In the genomic region with DNA sequence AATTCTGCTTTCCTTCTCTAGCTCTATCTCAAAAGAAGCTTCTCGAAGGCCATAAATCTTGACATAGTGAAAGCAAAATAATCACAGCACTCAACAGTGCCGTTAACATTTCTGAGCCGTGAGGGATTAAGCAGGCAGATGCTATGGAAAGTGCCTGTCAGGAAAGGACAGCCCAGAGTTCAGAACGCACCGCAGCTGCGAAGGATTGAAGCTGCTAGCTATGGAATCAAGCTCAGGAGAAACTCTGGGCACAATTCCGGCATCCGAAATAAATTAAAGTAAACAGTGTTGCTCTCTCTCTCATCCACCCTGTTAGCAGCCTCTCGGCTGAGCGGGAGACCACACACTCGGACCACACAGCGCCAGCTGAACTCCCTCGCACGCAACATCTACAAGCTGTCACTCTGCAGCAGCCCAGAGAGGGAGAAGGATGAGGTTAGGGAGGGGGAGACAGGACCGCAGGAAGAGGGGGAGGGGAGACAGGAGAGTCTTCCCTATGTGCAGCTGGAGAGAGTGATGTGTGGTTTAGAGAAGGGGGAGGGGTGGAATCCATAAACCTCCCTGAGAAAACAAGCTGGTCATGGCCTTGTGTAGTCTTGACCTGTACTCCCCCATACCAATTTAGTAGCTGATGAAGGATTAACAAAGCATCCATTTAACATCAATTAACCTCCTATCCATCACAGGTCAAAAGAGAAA, we compare ENCODE assay signal across 1 cellular context.
TF ChIP-seq lines count a peak whose summit lies in the region.

No MANE protein-coding gene starts in this region.

TF ChIP-seq in WTC11, 78 proteins besides CTCF, POLR2A, EP300 and RAD21 (continued from another document):
- TF ChIP-seq ZNF423 (CRISPR knock-in tag; IDR thresholded peaks at IDR 0.05): no peak
- no peak for TF ChIP-seq ZNF121 (CRISPR knock-in tag; IDR thresholded peaks at IDR 0.05)
- TF ChIP-seq FOXK1 (CRISPR knock-in tag; IDR thresholded peaks at IDR 0.05): peak; percentile 72
- TF ChIP-seq CBFB (CRISPR knock-in tag; IDR thresholded peaks at IDR 0.05; ENCODE audit: low read depth): no peak
- no peak for TF ChIP-seq ATF1 (CRISPR knock-in tag; IDR thresholded peaks at IDR 0.05)
- no peak for TF ChIP-seq ZNF396 (CRISPR knock-in tag; IDR thresholded peaks at IDR 0.05; ENCODE audit: borderline replicate concordance)
- no peak for TF ChIP-seq FOXJ3 (CRISPR knock-in tag; IDR thresholded peaks at IDR 0.05; ENCODE audit: borderline replicate concordance)
- 0 out of 2 replicates have a peak, but pooled peaks have one; percentile 14 for TF ChIP-seq SMAD3 (CRISPR knock-in tag; IDR thresholded peaks at IDR 0.05; ENCODE audit: borderline replicate concordance)
- TF ChIP-seq IRF2 (CRISPR knock-in tag; IDR thresholded peaks at IDR 0.05; ENCODE audit: borderline replicate concordance, low read depth): no peak
- no peak for TF ChIP-seq TEAD4 (CRISPR knock-in tag; IDR thresholded peaks at IDR 0.05)
- TF ChIP-seq NFYB (CRISPR knock-in tag; conservative IDR thresholded peaks at IDR 0.05; ENCODE audit: low read depth): no peak
- TF ChIP-seq, protein P1, sequence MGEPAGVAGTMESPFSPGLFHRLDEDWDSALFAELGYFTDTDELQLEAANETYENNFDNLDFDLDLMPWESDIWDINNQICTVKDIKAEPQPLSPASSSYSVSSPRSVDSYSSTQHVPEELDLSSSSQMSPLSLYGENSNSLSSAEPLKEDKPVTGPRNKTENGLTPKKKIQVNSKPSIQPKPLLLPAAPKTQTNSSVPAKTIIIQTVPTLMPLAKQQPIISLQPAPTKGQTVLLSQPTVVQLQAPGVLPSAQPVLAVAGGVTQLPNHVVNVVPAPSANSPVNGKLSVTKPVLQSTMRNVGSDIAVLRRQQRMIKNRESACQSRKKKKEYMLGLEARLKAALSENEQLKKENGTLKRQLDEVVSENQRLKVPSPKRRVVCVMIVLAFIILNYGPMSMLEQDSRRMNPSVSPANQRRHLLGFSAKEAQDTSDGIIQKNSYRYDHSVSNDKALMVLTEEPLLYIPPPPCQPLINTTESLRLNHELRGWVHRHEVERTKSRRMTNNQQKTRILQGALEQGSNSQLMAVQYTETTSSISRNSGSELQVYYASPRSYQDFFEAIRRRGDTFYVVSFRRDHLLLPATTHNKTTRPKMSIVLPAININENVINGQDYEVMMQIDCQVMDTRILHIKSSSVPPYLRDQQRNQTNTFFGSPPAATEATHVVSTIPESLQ (CRISPR knock-in tag; IDR thresholded peaks at IDR 0.05): no peak
- TF ChIP-seq, protein P2, sequence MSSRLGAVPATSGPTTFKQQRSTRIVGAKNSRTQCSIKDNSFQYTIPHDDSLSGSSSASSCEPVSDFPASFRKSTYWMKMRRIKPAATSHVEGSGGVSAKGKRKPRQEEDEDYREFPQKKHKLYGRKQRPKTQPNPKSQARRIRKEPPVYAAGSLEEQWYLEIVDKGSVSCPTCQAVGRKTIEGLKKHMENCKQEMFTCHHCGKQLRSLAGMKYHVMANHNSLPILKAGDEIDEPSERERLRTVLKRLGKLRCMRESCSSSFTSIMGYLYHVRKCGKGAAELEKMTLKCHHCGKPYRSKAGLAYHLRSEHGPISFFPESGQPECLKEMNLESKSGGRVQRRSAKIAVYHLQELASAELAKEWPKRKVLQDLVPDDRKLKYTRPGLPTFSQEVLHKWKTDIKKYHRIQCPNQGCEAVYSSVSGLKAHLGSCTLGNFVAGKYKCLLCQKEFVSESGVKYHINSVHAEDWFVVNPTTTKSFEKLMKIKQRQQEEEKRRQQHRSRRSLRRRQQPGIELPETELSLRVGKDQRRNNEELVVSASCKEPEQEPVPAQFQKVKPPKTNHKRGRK (CRISPR knock-in tag; IDR thresholded peaks at IDR 0.05; ENCODE audit: borderline replicate concordance): no peak
- TF ChIP-seq NR1H2 (CRISPR knock-in tag; IDR thresholded peaks at IDR 0.05): no peak
- no peak for TF ChIP-seq ZNF532 (CRISPR knock-in tag; IDR thresholded peaks at IDR 0.05; ENCODE audit: borderline replicate concordance)
- 0 out of 2 replicates have a peak, but pooled peaks have one; percentile 16 for TF ChIP-seq MAX (CRISPR knock-in tag; IDR thresholded peaks at IDR 0.05)
- TF ChIP-seq ZNF138 (CRISPR knock-in tag; conservative IDR thresholded peaks at IDR 0.05): no peak
- TF ChIP-seq, protein P3, sequence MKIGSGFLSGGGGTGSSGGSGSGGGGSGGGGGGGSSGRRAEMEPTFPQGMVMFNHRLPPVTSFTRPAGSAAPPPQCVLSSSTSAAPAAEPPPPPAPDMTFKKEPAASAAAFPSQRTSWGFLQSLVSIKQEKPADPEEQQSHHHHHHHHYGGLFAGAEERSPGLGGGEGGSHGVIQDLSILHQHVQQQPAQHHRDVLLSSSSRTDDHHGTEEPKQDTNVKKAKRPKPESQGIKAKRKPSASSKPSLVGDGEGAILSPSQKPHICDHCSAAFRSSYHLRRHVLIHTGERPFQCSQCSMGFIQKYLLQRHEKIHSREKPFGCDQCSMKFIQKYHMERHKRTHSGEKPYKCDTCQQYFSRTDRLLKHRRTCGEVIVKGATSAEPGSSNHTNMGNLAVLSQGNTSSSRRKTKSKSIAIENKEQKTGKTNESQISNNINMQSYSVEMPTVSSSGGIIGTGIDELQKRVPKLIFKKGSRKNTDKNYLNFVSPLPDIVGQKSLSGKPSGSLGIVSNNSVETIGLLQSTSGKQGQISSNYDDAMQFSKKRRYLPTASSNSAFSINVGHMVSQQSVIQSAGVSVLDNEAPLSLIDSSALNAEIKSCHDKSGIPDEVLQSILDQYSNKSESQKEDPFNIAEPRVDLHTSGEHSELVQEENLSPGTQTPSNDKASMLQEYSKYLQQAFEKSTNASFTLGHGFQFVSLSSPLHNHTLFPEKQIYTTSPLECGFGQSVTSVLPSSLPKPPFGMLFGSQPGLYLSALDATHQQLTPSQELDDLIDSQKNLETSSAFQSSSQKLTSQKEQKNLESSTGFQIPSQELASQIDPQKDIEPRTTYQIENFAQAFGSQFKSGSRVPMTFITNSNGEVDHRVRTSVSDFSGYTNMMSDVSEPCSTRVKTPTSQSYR (CRISPR knock-in tag; IDR thresholded peaks at IDR 0.05): peak; percentile 92; the same call in 1 of the 2 replicates
- TF ChIP-seq, protein P4, sequence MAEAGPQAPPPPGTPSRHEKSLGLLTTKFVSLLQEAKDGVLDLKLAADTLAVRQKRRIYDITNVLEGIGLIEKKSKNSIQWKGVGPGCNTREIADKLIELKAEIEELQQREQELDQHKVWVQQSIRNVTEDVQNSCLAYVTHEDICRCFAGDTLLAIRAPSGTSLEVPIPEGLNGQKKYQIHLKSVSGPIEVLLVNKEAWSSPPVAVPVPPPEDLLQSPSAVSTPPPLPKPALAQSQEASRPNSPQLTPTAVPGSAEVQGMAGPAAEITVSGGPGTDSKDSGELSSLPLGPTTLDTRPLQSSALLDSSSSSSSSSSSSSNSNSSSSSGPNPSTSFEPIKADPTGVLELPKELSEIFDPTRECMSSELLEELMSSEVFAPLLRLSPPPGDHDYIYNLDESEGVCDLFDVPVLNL (CRISPR knock-in tag; IDR thresholded peaks at IDR 0.05; ENCODE audit: borderline replicate concordance, low read depth): no peak
- no peak for TF ChIP-seq ZNF317 (CRISPR knock-in tag; IDR thresholded peaks at IDR 0.05; ENCODE audit: borderline replicate concordance, low read depth)
- TF ChIP-seq HMGXB4 (CRISPR knock-in tag; IDR thresholded peaks at IDR 0.05): no peak
TF ChIP-seq in WTC11: peak in this region for 8.
